In the genomic region with DNA sequence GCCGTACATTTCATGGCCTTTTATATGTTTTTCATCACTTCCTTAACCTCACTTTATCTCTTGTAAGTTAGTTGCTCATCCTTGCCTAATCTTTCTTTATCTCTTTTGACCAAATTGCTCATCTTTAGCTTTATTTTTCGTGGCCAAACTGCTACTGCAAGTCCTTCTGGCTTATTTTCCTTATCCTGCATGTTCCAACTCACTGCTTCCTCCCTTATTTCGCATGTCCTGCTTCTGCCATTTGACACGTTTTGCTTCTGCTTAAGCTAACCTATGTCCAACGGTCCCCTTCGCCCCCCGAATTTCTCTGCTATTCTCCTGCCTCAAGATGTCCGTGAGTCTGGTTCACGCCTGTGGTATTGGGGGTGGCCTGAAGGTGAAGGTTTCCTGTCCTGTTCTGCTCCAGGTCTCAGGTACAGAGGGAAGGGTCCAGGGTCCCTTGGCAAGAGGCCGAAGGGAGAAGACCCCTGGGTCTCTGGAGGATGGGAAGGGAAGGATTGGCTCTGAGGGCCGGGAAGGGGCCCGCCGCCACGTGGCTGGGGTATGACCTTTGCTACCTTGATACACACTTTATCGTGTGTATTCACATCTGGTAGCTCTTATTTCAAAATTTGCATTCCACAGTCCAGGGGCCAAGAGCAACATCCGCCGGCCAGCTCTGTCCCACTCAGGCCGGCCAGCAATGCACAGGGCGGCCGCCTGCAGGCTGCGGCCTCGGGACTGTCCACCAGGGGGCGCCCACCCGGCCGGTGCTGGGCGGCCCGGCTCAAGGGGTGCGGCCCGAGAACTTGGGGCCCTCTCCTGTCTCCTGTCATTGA, we compare ENCODE assay signal across 8 cellular contexts. TPM values are rescaled to one million over a fixed set of nuclear protein-coding genes. Genes with fewer than 3 reads are reported as not detected.
DNase-seq lines count a peak whose midpoint lies in the region; ATAC-seq, FAIRE-seq and TF ChIP-seq lines count a peak whose summit lies in the region.

No MANE protein-coding gene starts in this region.

- ATAC-seq in activated CD4-positive, CD25-positive, alpha-beta regulatory T cell treated with anti-CD3 and anti-CD28 coated beads, Interleukin-2, amount 50 U/mL, for 24 hours: peak; percentile 80 to 86
- peak; percentile 97 for ATAC-seq in memory B cell (ENCODE audit: low read depth)

- H3K27ac Mint-ChIP-seq in chondrocyte (ENCODE audit: unreplicated experiment) (no peak overlapping the region), memory B cell (no peak overlapping the region)

- H3K36me3 Mint-ChIP-seq in chondrocyte (ENCODE audit: low read depth): no peaks in the 10 kb centered on the region
- H3K36me3 Mint-ChIP-seq in memory B cell: no peaks in the 10 kb centered on the region

- no peaks in the 10 kb centered on the region for H3K9me3 Mint-ChIP-seq in chondrocyte (ENCODE audit: low read depth)
- H3K9me3 Mint-ChIP-seq in memory B cell: no peaks in the 10 kb centered on the region

- DNase-seq in GM12892 (ENCODE audit: insufficient read length): peak; percentile 90
- peak in 71 of 76 experiments; percentile 36 to 98 (median 78) for DNase-seq in HUDEP-2 (lab: John Stamatoyannopoulos, UW; ENCODE audit: unreplicated experiment in 76 of 76)
- no peak for DNase-seq in chondrocyte (ENCODE audit: low spot score)
- DNase-seq in memory B cell (ENCODE audit: low spot score in 2 of 2): peak; percentile 71 to 82
- DNase-seq in stimulated activated CD8-positive, alpha-beta memory T cell treated with anti-CD3 and anti-CD28 coated beads, Interleukin-4, amount 100 ng/mL, for 24 hours (ENCODE audit: low read depth): peak; percentile 58
- DNase-seq in NCI-H2029 (lab: John Stamatoyannopoulos, UW): no peak
- no peak for DNase-seq in NCI-H1105 treated with DMSO at 0.1 percent for 48 hours (lab: John Stamatoyannopoulos, UW)

- H3K27me3 Mint-ChIP-seq in chondrocyte (ENCODE audit: low read depth): peaks cover 2% of the 10 kb centered on the region
- H3K27me3 Mint-ChIP-seq in memory B cell: peaks cover 2% of the 10 kb centered on the region

- H3K4me3 Mint-ChIP-seq in chondrocyte (ENCODE audit: unreplicated experiment) (no peak overlapping the region), memory B cell (no peak overlapping the region)

- TF ChIP-seq POLR2A in GM12892 (IDR thresholded peaks at IDR 0.05; ENCODE audit: low read depth, low read length): no peak

- peak; percentile 99 for TF ChIP-seq CTCF in chondrocyte (IDR thresholded peaks at IDR 0.05)

- FAIRE-seq in GM12892 (lab: Jason Lieb, UNC): peak; percentile 14

- peaks cover 9% of the 10 kb centered on the region for H3K4me1 Mint-ChIP-seq in chondrocyte (ENCODE audit: low read depth)
- H3K4me1 Mint-ChIP-seq in memory B cell: peaks cover 6% of the 10 kb centered on the region

RNA-seq across cellular contexts. Expression of gene C19orf85, which starts 2.9 kb away (rescaled TPM):
- not detected for polyA plus RNA-seq in GM12892 (2012; ENCODE audit: missing spikeins)
- total RNA-seq in chondrocyte: not detected in 3 replicates

RNA-seq across cellular contexts. Expression of gene ISOC2, which starts 6.0 kb away (rescaled TPM):
- 22.7 TPM for polyA plus RNA-seq in GM12892 (2012; ENCODE audit: missing spikeins)
- total RNA-seq in chondrocyte: 39.8 to 47.2 TPM (median 39.8 TPM) in 3 replicates

RNA-seq across cellular contexts. Expression of gene ZNF628, which starts 9.0 kb away (rescaled TPM):
- 0.13 TPM for polyA plus RNA-seq in GM12892 (2012; ENCODE audit: missing spikeins)
- 9.1 to 9.7 TPM (median 9.4 TPM) in 3 replicates for total RNA-seq in chondrocyte

RNA-seq across cellular contexts. Expression of gene NAT14, which starts 17.5 kb away (rescaled TPM):
- 12.0 TPM for polyA plus RNA-seq in GM12892 (2012; ENCODE audit: missing spikeins)
- total RNA-seq in chondrocyte: 32.1 to 50.0 TPM (median 33.1 TPM) in 3 replicates

RNA-seq across cellular contexts. Expression of gene SSC5D, which starts 20.8 kb away (rescaled TPM):
- polyA plus RNA-seq in GM12892 (2012; ENCODE audit: missing spikeins): 0.08 TPM
- 33.6 to 50.0 TPM (median 34.5 TPM) in 3 replicates for total RNA-seq in chondrocyte

Comparison
In these comparisons a context has a peak if more than half of its experiments do, and no peak if none do; other contexts are left out.
1. DNase-seq: peak in GM12892 (single experiment), HUDEP-2 (71 of 76), memory B cell (2 of 2) and stimulated activated CD8-positive, alpha-beta memory T cell treated with anti-CD3 and anti-CD28 coated beads, Interleukin-4, amount 100 ng/mL, for 24 hours (single experiment); none in chondrocyte (single experiment), NCI-H2029 (single experiment) and NCI-H1105 treated with DMSO at 0.1 percent for 48 hours (single experiment).